13 cellular contexts compared by ENCODE assay signal in the genomic region with DNA sequence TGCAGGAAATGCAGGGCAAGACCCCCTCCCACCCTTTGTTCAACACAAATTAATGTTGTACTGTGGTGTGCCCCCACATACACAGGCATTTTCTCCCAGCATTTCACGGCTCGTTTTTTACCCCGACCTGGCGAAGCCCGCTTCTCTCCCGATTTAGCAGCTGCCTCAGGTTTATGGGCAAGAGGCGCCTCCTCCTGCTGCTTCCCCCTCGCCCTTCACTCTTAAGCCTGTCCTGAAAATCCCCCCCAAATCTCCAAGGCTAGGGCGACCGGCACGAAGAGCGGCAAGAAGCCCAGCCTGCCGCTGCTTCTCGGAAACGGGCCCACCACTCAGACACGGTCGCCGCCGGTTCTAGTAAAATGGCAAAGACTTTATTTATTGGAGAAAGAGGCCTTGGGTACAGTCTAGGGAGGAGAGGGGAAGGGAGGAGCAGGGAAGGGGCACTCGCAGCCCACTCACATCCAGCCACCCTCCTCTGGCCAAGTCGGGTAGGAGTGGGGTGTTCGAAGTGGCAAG. TPM values are rescaled to one million over a fixed set of nuclear protein-coding genes. Genes with fewer than 3 reads are reported as not detected.
DNase-seq lines count a peak whose midpoint lies in the region; ATAC-seq and TF ChIP-seq lines count a peak whose summit lies in the region.
"Had no signal": no experiment of that assay in that cellular context is flagged by ENCODE, and none has a peak within 500 bp of the region (broad histone marks: within the 10 kb centered on the region; RNA-seq: fewer than 3 reads in every experiment).

No MANE protein-coding gene starts in this region.

- H3K27ac ChIP-seq in CD8-positive, alpha-beta memory T cell (ENCODE audit: low read depth, low read length): no peak overlapping the region
- H3K27ac ChIP-seq in IMR-90 (ENCODE audit: insufficient read depth, low read length): no peak overlapping the region

- no peak for TF ChIP-seq RAD21 in IMR-90 (IDR thresholded peaks at IDR 0.05; ENCODE audit: low read length)

- peaks cover 17% of the 10 kb centered on the region for H4K20me1 ChIP-seq in IMR-90 (ENCODE audit: insufficient read depth, low read length)

- no peak overlapping the region for H4K5ac ChIP-seq in IMR-90 (ENCODE audit: low read depth, low read length)

- H3K9me1 ChIP-seq in IMR-90 (ENCODE audit: insufficient read depth, low read length): 0 out of 2 replicates have a peak, but pooled peaks cover 5% of the 10 kb centered on the region

- peaks cover 82% of the 10 kb centered on the region for H3K27me3 ChIP-seq in CD8-positive, alpha-beta memory T cell (ENCODE audit: insufficient read depth, low read length, poor library complexity, severe bottlenecking)
- peaks cover 98% of the 10 kb centered on the region for H3K27me3 ChIP-seq in IMR-90 (ENCODE audit: control insufficient read depth, insufficient read depth, low read length)

- no peak for TF ChIP-seq POLR2A in IMR-90 (IDR thresholded peaks at IDR 0.05; ENCODE audit: low read depth, low read length)

- H3K14ac ChIP-seq in IMR-90 (replicated peaks; ENCODE audit: low read depth, low read length): no peak overlapping the region

- H3K4me3 Mint-ChIP-seq in CD8-positive, alpha-beta memory T cell: peak overlapping the region; percentile 66 to 86 (median 80)
- peak overlapping the region; percentile 82 to 84 for H3K4me3 Mint-ChIP-seq in effector memory CD8-positive, alpha-beta T cell
- H3K4me3 Mint-ChIP-seq in osteocyte (ENCODE audit: unreplicated experiment): peak overlapping the region; percentile 65

- H3K4me2 ChIP-seq in IMR-90 (ENCODE audit: low read depth, low read length): no peak overlapping the region

- no peak for TF ChIP-seq CTCF in IMR-90 (conservative IDR thresholded peaks at IDR 0.05; ENCODE audit: low read depth, low read length)
- no peak for TF ChIP-seq CTCF in osteocyte (IDR thresholded peaks at IDR 0.05)
- no peak for TF ChIP-seq CTCF in omental fat pad (IDR thresholded peaks at IDR 0.05)
- TF ChIP-seq CTCF in GM10248 (IDR thresholded peaks at IDR 0.05; ENCODE audit: control extremely low read depth, extremely low read depth, low read depth, missing control alignments): no peak

- POLR2A ChIA-PET in CD8-positive, alpha-beta memory T cell (lab: Charles Lee): no interaction called here
- POLR2A ChIA-PET in IMR-90 (lab: Charles Lee; ENCODE audit: unreplicated experiment) (no interaction called here), GM10248 (lab: Yijun Ruan, JAX) (no interaction called here)

- peak overlapping the region; percentile 28 for H3K4me3 ChIP-seq in CD8-positive, alpha-beta memory T cell (ENCODE audit: low read length)
- no peak overlapping the region for H3K4me3 ChIP-seq in IMR-90 (ENCODE audit: insufficient read depth, low read depth, low read length)

- H3K27ac Mint-ChIP-seq in CD8-positive, alpha-beta memory T cell: no peak overlapping the region
- H3K27ac Mint-ChIP-seq in effector memory CD8-positive, alpha-beta T cell: no peak overlapping the region
- no peak overlapping the region for H3K27ac Mint-ChIP-seq in osteocyte (ENCODE audit: unreplicated experiment)

- CTCF ChIA-PET in CD8-positive, alpha-beta memory T cell (lab: Charles Lee): interaction anchor here (2.4 kb wide), 1 partner anchor 10 kb away, joined by 5 read pairs; no protein-coding TSS in a partner anchor
- CTCF ChIA-PET in IMR-90 (lab: Yijun Ruan, JAX): no interaction called here
- CTCF ChIA-PET in GM10248 (lab: Yijun Ruan, JAX): interaction anchor here (3.7 kb wide), 1 partner anchor 12 kb away, joined by 15 read pairs; no protein-coding TSS in a partner anchor

- ATAC-seq in IMR-90 (ENCODE audit: low read depth): no peak
- ATAC-seq in effector memory CD8-positive, alpha-beta T cell (replicated peaks): no peak
- ATAC-seq in omental fat pad (ENCODE audit: low FRiP score): no peak
- ATAC-seq in GM18502 (IDR thresholded peaks at IDR 0.05; ENCODE audit: poor library complexity, unreplicated experiment): no peak
- ATAC-seq: right cardiac atrium had no signal

- no peak for DNase-seq in CD8-positive, alpha-beta memory T cell
- DNase-seq in IMR-90 (no peak), osteocyte (ENCODE audit: extremely low spot score, unreplicated experiment) (no peak), omental fat pad (ENCODE audit: low spot score) (no peak), GM10248 (ENCODE audit: extremely low spot score) (no peak)
- DNase-seq in effector memory CD8-positive, alpha-beta T cell: no peak
- DNase-seq in activated CD8-positive, alpha-beta memory T cell treated with anti-CD3 and anti-CD28 coated beads, Interleukin-2, amount 50 U/mL, for 4 hours: no peak
- DNase-seq: COR-L47, NCI-H146, NCI-H526 treated with DMSO at 0.1 percent for 48 hours, right cardiac atrium had no signal

- peaks cover 0 to 3% (median 0%) of the 10 kb centered on the region in 5 donors for H3K9me3 Mint-ChIP-seq in CD8-positive, alpha-beta memory T cell
- no peaks in the 10 kb centered on the region for H3K9me3 Mint-ChIP-seq in effector memory CD8-positive, alpha-beta T cell
- H3K9me3 Mint-ChIP-seq in osteocyte (ENCODE audit: unreplicated experiment): no peaks in the 10 kb centered on the region

- peaks cover 55% of the 10 kb centered on the region for H3K4me1 ChIP-seq in CD8-positive, alpha-beta memory T cell (ENCODE audit: insufficient read depth, low read length)
- no peaks in the 10 kb centered on the region; the same call in 1 of the 2 replicates for H3K4me1 ChIP-seq in IMR-90 (ENCODE audit: control insufficient read depth, insufficient read depth, low read length)

- no peak overlapping the region for H3K4ac ChIP-seq in IMR-90 (ENCODE audit: low read depth, low read length)

- no peak overlapping the region for H2AK9ac ChIP-seq in IMR-90 (replicated peaks; ENCODE audit: low read depth, low read length, poor library complexity)

- no peak overlapping the region for H4K91ac ChIP-seq in IMR-90 (ENCODE audit: insufficient read depth, low read depth, low read length)

- dilution Hi-C loops in IMR-90 (cut with HindIII; ENCODE audit: low sequenced_read_pairs, unreplicated experiment): no loop called here

- no peaks in the 10 kb centered on the region for H3K36me3 Mint-ChIP-seq in CD8-positive, alpha-beta memory T cell
- peaks cover 13% of the 10 kb centered on the region for H3K36me3 Mint-ChIP-seq in effector memory CD8-positive, alpha-beta T cell (ENCODE audit: insufficient read depth)
- H3K36me3 Mint-ChIP-seq in osteocyte (ENCODE audit: unreplicated experiment): peaks cover 5% of the 10 kb centered on the region

- H3K79me1 ChIP-seq in IMR-90 (ENCODE audit: low read depth in 1 of 2, low read length in 2 of 2): no peaks in the 10 kb centered on the region

- H3K9me3 ChIP-seq in CD8-positive, alpha-beta memory T cell (ENCODE audit: low read length): no peaks in the 10 kb centered on the region
- peaks cover 16% of the 10 kb centered on the region for H3K9me3 ChIP-seq in IMR-90 (ENCODE audit: control insufficient read depth, insufficient read depth, low read length)

- intact Hi-C loops in IMR-90 (cut with micrococcal nuclease): no loop called here

- H2BK15ac ChIP-seq in IMR-90 (ENCODE audit: low read depth, low read length): no peak overlapping the region

- H3K36me3 ChIP-seq in CD8-positive, alpha-beta memory T cell (ENCODE audit: insufficient read depth, low read length): no peaks in the 10 kb centered on the region
- no peaks in the 10 kb centered on the region for H3K36me3 ChIP-seq in IMR-90 (ENCODE audit: control insufficient read depth, insufficient read depth, low read length)

- H2AK5ac ChIP-seq in IMR-90 (ENCODE audit: low read depth, low read length): no peak overlapping the region

- no peak overlapping the region for H3K9ac ChIP-seq in IMR-90 (ENCODE audit: low read depth, low read length)

- in situ Hi-C loops in IMR-90 (cut with MboI; ENCODE audit: low sequenced_read_pairs): no loop called here

- BruUV-seq in IMR-90 (replicated peaks; lab: Mats Ljungman, UMichigan): no TSS peak

- H3K23ac ChIP-seq in IMR-90 (ENCODE audit: low read depth, low read length): peak overlapping the region; percentile 31; the same call in 1 of the 2 replicates

- peaks cover 41 to 69% (median 44%) of the 10 kb centered on the region in 3 donors for H3K4me1 Mint-ChIP-seq in CD8-positive, alpha-beta memory T cell
- peaks cover 31 to 39% of the 10 kb centered on the region in 2 donors for H3K4me1 Mint-ChIP-seq in effector memory CD8-positive, alpha-beta T cell (ENCODE audit: low read depth in 2 of 2)
- H3K4me1 Mint-ChIP-seq in osteocyte (ENCODE audit: unreplicated experiment): peaks cover 36% of the 10 kb centered on the region

- no peak overlapping the region for H4K8ac ChIP-seq in IMR-90 (ENCODE audit: low read depth in 2 of 2, low read length in 2 of 2)

- H2AFZ ChIP-seq in IMR-90 (replicated peaks; ENCODE audit: low read length, poor library complexity): no peak overlapping the region

- H2BK5ac ChIP-seq in IMR-90 (ENCODE audit: low read depth, low read length, poor library complexity, severe bottlenecking): no peak overlapping the region

- no peak overlapping the region for H2BK20ac ChIP-seq in IMR-90 (ENCODE audit: low read depth, low read length)

- no peak overlapping the region for H3K18ac ChIP-seq in IMR-90 (ENCODE audit: low read depth, low read length)

- H3K27me3 Mint-ChIP-seq in CD8-positive, alpha-beta memory T cell: peaks cover 63 to 74% of the 10 kb centered on the region in 2 donors
- peaks cover 78 to 98% of the 10 kb centered on the region in 2 donors for H3K27me3 Mint-ChIP-seq in effector memory CD8-positive, alpha-beta T cell
- H3K27me3 Mint-ChIP-seq in osteocyte (ENCODE audit: unreplicated experiment): peaks cover 68% of the 10 kb centered on the region

- no peak overlapping the region for H3K56ac ChIP-seq in IMR-90 (ENCODE audit: extremely low read depth, insufficient read depth, low read length)

- no peak overlapping the region for H2BK120ac ChIP-seq in IMR-90 (ENCODE audit: low read depth, low read length)

- WGBS in IMR-90 (ENCODE audit: extremely low coverage in 2 of 2, insufficient read length in 1 of 2), 2 experiments: 6% methylated on average over 8 of the region's 22 CpGs; no CpG with 5 or more reads in 1 of the 2 experiments

TF ChIP-seq in IMR-90, 13 proteins besides CTCF, POLR2A, EP300 and RAD21 (continues in another document):
- no peak for TF ChIP-seq MXI1 (IDR thresholded peaks at IDR 0.05; ENCODE audit: borderline replicate concordance, low read depth, low read length)
- no peak for TF ChIP-seq RCOR1 (IDR thresholded peaks at IDR 0.05; ENCODE audit: insufficient replicate concordance, low read length)

RNA-seq across cellular contexts. Expression of a gene that starts 3.4 kb away (rescaled TPM):
- not detected for total RNA-seq in CD8-positive, alpha-beta memory T cell
- polyA plus RNA-seq in CD8-positive, alpha-beta memory T cell: not detected
- not detected in 2 replicates for total RNA-seq in IMR-90 (2012; rRNA removed)
- not detected in 2 replicates for polyA plus RNA-seq in IMR-90 (2012; rRNA removed)
- not detected in 2 replicates for polyA plus RNA-seq in IMR-90 (2012; cell fraction: cytosol; rRNA removed)
- not detected in 2 replicates for polyA plus RNA-seq in IMR-90 (2012; cell fraction: nucleus; rRNA removed; ENCODE audit: low replicate concordance)
- total RNA-seq in osteocyte: not detected in 2 replicates
- not detected for total RNA-seq in omental fat pad
- total RNA-seq: mononuclear cell, right cardiac atrium had no signal
- polyA plus RNA-seq: right cardiac atrium had no signal
